ENCODE assay signal across 28 cellular contexts in genomic region chr13:59522652-59523051, GRCh38.
"Had no signal": no experiment of that assay in that cellular context is flagged by ENCODE, and none has a peak within 500 bp of the region (broad histone marks: within the 10 kb centered on the region; RNA-seq: fewer than 3 reads in every experiment).

No MANE protein-coding gene starts in this region.

- H3K27me3 ChIP-seq: colonic mucosa, dorsolateral prefrontal cortex, esophagus muscularis mucosa, esophagus squamous epithelium, foreskin keratinocyte, gastrocnemius medialis, gastroesophageal sphincter, heart left ventricle, heart right ventricle, hepatocyte had no signal

- FAIRE-seq: endometrium, endothelial cell of umbilical vein, frontal cortex had no signal

- H3K4me1 ChIP-seq: colonic mucosa, esophagus squamous epithelium, foreskin keratinocyte, gastrocnemius medialis, gastroesophageal sphincter, heart left ventricle, heart right ventricle had no signal

- DNase-seq: colonic mucosa; cortex of kidney; dermis blood vessel endothelial cell; dorsolateral prefrontal cortex; effector CD4-positive, alpha-beta T cell; effector CD8-positive, alpha-beta T cell; effector memory CD4-positive, alpha-beta T cell; effector memory CD8-positive, alpha-beta T cell; endodermal cell; erythroblast; esophagus squamous epithelium; foreskin fibroblast; foreskin keratinocyte; foreskin melanocyte; gastrocnemius medialis; glutamatergic neuron; head of caudate nucleus; heart left ventricle; heart right ventricle had no signal

- H3K36me3 ChIP-seq: colonic mucosa, esophagus muscularis mucosa, esophagus squamous epithelium, gastrocnemius medialis, gastroesophageal sphincter, heart left ventricle, heart right ventricle had no signal

- H3K79me2 ChIP-seq: hepatocyte had no signal

- H2AFZ ChIP-seq: hepatocyte had no signal

- H3K4me2 ChIP-seq: hepatocyte had no signal

- H3K27ac ChIP-seq: colonic mucosa, coronary artery, dorsolateral prefrontal cortex, epithelial cell of prostate, esophagus muscularis mucosa, esophagus squamous epithelium, foreskin keratinocyte, gastrocnemius medialis, gastroesophageal sphincter, heart left ventricle, heart right ventricle, hepatocyte had no signal

- H3K9me3 ChIP-seq: colonic mucosa, esophagus muscularis mucosa, esophagus squamous epithelium, gastrocnemius medialis, gastroesophageal sphincter, heart left ventricle, heart right ventricle had no signal

- ATAC-seq: effector memory CD8-positive, alpha-beta T cell; esophagus mucosa; foreskin keratinocyte; gastrocnemius medialis; gastroesophageal sphincter; heart left ventricle; heart right ventricle had no signal

- H3K4me3 ChIP-seq: colonic mucosa, coronary artery, dorsolateral prefrontal cortex, esophagus muscularis mucosa, esophagus squamous epithelium, gastrocnemius medialis, gastroesophageal sphincter, heart left ventricle, heart right ventricle, hepatocyte had no signal
